14 cellular contexts compared by ENCODE assay signal in the genomic region with DNA sequence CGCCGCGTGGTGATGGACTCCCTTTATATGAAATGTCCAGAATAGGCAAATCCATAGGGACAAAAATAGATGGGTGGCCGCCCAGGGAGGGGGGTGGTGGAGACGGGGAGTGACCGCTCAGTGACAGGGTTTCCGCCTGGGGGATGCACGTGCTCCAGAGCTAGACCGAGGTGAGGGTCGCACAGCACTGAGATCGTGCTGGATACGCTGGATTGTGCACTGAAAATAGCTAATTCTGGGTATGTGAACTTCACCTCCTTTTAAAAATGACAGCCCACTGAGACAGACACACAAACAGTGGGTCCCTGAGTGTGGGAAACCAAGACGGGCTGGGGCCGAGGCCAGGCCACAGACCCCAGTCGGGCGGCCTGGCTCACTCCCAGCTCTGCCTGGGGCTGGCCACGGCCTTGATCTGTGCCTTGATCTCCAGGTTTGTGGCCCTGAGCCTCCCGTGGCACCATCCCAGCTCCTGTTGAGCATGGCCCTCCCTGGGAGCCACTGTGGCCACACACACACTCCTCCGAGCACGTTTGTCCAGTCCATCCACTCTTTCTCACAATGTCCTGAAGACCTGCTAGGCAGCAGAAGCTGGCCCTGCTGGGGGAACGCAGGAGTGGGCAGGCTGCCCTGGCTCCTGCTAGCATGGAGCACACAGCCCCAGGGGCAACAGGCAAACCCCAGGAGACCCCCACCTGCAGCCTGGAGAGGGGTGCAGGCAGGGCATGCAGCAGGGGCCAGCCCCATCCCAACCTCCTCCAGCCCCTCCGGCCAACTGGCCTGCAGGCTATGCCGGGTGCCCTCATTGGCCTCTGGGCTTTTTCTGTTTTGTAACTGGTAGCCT. TPM values are rescaled to one million over a fixed set of nuclear protein-coding genes. Genes with fewer than 3 reads are reported as not detected.
DNase-seq lines count a peak whose midpoint lies in the region; ATAC-seq, FAIRE-seq and TF ChIP-seq lines count a peak whose summit lies in the region.
"Had no signal": no experiment of that assay in that cellular context is flagged by ENCODE, and none has a peak within 500 bp of the region (broad histone marks: within the 10 kb centered on the region; RNA-seq: fewer than 3 reads in every experiment).

No MANE protein-coding gene starts in this region.

- ATAC-seq in A549 (no peak), HG02840 (IDR thresholded peaks at IDR 0.05; ENCODE audit: low FRiP score, unreplicated experiment) (no peak), GM18511 (IDR thresholded peaks at IDR 0.05; ENCODE audit: unreplicated experiment) (no peak), HG02588 (IDR thresholded peaks at IDR 0.05; ENCODE audit: unreplicated experiment) (no peak)
- ATAC-seq: GM12878 had no signal

- H3K9ac ChIP-seq in H1 (replicated peaks in 1 of 4; ENCODE audit: extremely low read depth in 1 of 4, low read depth in 3 of 4, low read length in 3 of 4) (no peak overlapping the region), neuronal stem cell (ENCODE audit: low read depth, low read length, poor library complexity) (no peak overlapping the region)

- H3K9me3 ChIP-seq in A549, result no peaks in the 10 kb centered on the region
- H3K9me3 ChIP-seq in Caco-2, result no peaks in the 10 kb centered on the region
- no peaks in the 10 kb centered on the region for H3K9me3 ChIP-seq in H1 (ENCODE audit: insufficient read depth in 2 of 2, low read depth in 1 of 2, low read length in 1 of 2)
- H3K9me3 ChIP-seq in neuronal stem cell (replicated peaks in 1 of 2; ENCODE audit: control insufficient read depth in 2 of 2, insufficient read depth in 1 of 2, low read depth in 1 of 2, low read length in 2 of 2), result no peaks in the 10 kb centered on the region

- peak overlapping the region; percentile 75 for H3K27ac Mint-ChIP-seq in Caco-2 (ENCODE audit: unreplicated experiment)
- H3K27ac Mint-ChIP-seq: memory B cell had no signal

- H2BK15ac ChIP-seq in H1 (ENCODE audit: low read length) (no peak overlapping the region), neuronal stem cell (ENCODE audit: low read length) (peak overlapping the region; percentile 98)

- peaks cover 49% of the 10 kb centered on the region for H3K4me1 Mint-ChIP-seq in Caco-2 (ENCODE audit: low read depth, unreplicated experiment)

- H2BK20ac ChIP-seq in H1 (ENCODE audit: low read length), result no peak overlapping the region

- H3K27ac ChIP-seq in A549 (peak overlapping the region; percentile 38 to 61; a peak in 4 of 6 replicates), H1 (ENCODE audit: low read depth, low read length) (no peak overlapping the region), neuronal stem cell (replicated peaks; ENCODE audit: low read length) (no peak overlapping the region)

- DNase-seq in A549 (ENCODE audit: low read depth in 1 of 2, low spot score in 1 of 2), result no peak
- DNase-seq in Caco-2, result peak in 1 of 2 experiments; percentile 34
- DNase-seq in H1 (ENCODE audit: low read depth in 1 of 2, low spot score in 2 of 2), result peak in 1 of 2 experiments; percentile 46
- no peak for DNase-seq in neuronal stem cell (ENCODE audit: low spot score)
- DNase-seq in kidney glomerular epithelial cell (lab: John Stamatoyannopoulos, UW), result no peak
- DNase-seq: C1 segment of cervical spinal cord, SHP77 treated with DMSO at 0.1 percent for 48 hours had no signal

- H3K9me3 Mint-ChIP-seq in Caco-2 (ENCODE audit: unreplicated experiment), result no peaks in the 10 kb centered on the region
- H3K9me3 Mint-ChIP-seq: memory B cell had no signal

- no peak overlapping the region for H3K4me3 Mint-ChIP-seq in Caco-2 (ENCODE audit: unreplicated experiment)
- H3K4me3 Mint-ChIP-seq: memory B cell had no signal

- H3K4ac ChIP-seq in H1 (replicated peaks; ENCODE audit: insufficient read length, low read depth, low read length) (no peak overlapping the region), neuronal stem cell (ENCODE audit: low read length) (peak overlapping the region; percentile 86)

- H2AFZ ChIP-seq in H1 (ENCODE audit: low read length) (no peak overlapping the region), neuronal stem cell (ENCODE audit: low read length) (peak overlapping the region; percentile 81)

- no peaks in the 10 kb centered on the region for H3K79me2 ChIP-seq in H1 (ENCODE audit: control insufficient read depth in 1 of 2, insufficient read depth in 2 of 2, low read length in 2 of 2)

- H4K91ac ChIP-seq in H1 (replicated peaks; ENCODE audit: insufficient read length, low read length), result peak overlapping the region; percentile 5
- peak overlapping the region; percentile 87 for H4K91ac ChIP-seq in neuronal stem cell (ENCODE audit: low read depth, low read length, poor library complexity)

- no peak for TF ChIP-seq RAD21 in A549 (conservative IDR thresholded peaks at IDR 0.05 in 1 of 2, IDR thresholded peaks at IDR 0.05 in 1 of 2)
- no peak for TF ChIP-seq RAD21 in H1 (IDR thresholded peaks at IDR 0.05 in 1 of 2, conservative IDR thresholded peaks at IDR 0.05 in 1 of 2; ENCODE audit: low read depth in 2 of 2, low read length in 2 of 2)

- no peak overlapping the region for H3K4me2 ChIP-seq in A549
- H3K4me2 ChIP-seq in H1 (ENCODE audit: insufficient read depth in 1 of 2, low read depth in 2 of 2, low read length in 2 of 2), result no peak overlapping the region
- H3K4me2 ChIP-seq in neuronal stem cell (ENCODE audit: insufficient read depth, low read length, poor library complexity, severe bottlenecking), result no peak overlapping the region

- peaks cover 3% of the 10 kb centered on the region; the same call in 1 of the 2 replicates for H3K23me2 ChIP-seq in H1 (ENCODE audit: low read depth, low read length)

- no peak overlapping the region for H4K8ac ChIP-seq in H1 (ENCODE audit: extremely low read depth, insufficient read depth, low read length)
- no peak overlapping the region for H4K8ac ChIP-seq in neuronal stem cell (ENCODE audit: low read depth, low read length)

- H3K79me1 ChIP-seq in H1 (ENCODE audit: low read depth, low read length) (no peaks in the 10 kb centered on the region; the same call in 1 of the 2 replicates), neuronal stem cell (ENCODE audit: low read depth, low read length) (no peaks in the 10 kb centered on the region)

- TF ChIP-seq POLR2A in A549 (IDR thresholded peaks at IDR 0.05; ENCODE audit: low read length), result no peak
- no peak for TF ChIP-seq POLR2A in H1 (IDR thresholded peaks at IDR 0.05; ENCODE audit: control extremely low read depth in 1 of 2, low read depth in 2 of 2, low read length in 2 of 2)

- peak overlapping the region; percentile 60; the same call in 1 of the 2 replicates for H2BK12ac ChIP-seq in H1 (ENCODE audit: low read depth, low read length)
- peak overlapping the region; percentile 95 for H2BK12ac ChIP-seq in neuronal stem cell (ENCODE audit: low read length)

- H3K36me3 Mint-ChIP-seq in Caco-2 (ENCODE audit: insufficient read depth, unreplicated experiment), result peaks cover 28% of the 10 kb centered on the region
- H3K36me3 Mint-ChIP-seq: memory B cell had no signal

- H2BK5ac ChIP-seq in H1 (ENCODE audit: low read depth, low read length), result no peak overlapping the region
- no peak overlapping the region for H2BK5ac ChIP-seq in neuronal stem cell (ENCODE audit: low read length)

- FAIRE-seq in A549 (lab: Jason Lieb, UNC) (no peak), H1 (lab: Jason Lieb, UNC) (no peak)
- FAIRE-seq: GM12878, TTC549 had no signal

- CTCF ChIA-PET in A549 (lab: Yijun Ruan, JAX), result interaction anchor here (0.9 to 1.7 kb wide), 4 partner anchors 14 to 319 kb away, joined by 3 to 5 read pairs (median 4); no protein-coding TSS in a partner anchor
- CTCF ChIA-PET in Caco-2 (lab: Charles Lee), result interaction anchor here (1.7 to 3.7 kb wide), 3 partner anchors 14 to 91 kb away, joined by 5 to 27 read pairs (median 7); no protein-coding TSS in a partner anchor
- CTCF ChIA-PET in H1 (lab: Charles Lee; ENCODE audit: partially characterized antibody), result interaction anchor here (0.8 to 3.2 kb wide), 2 partner anchors 81 to 93 kb away, joined by 3 to 14 read pairs; no protein-coding TSS in a partner anchor

- H3K27me3 ChIP-seq in Caco-2 (replicated peaks; ENCODE audit: control insufficient read depth, insufficient read depth, low read length) (no peaks in the 10 kb centered on the region), H1 (replicated peaks in 1 of 4; ENCODE audit: control insufficient read depth in 3 of 4, extremely low read depth in 1 of 4, insufficient read depth in 3 of 4, low read length in 3 of 4) (peaks cover 0 to 25% (median 6%) of the 10 kb centered on the region in 4 experiments; a peak in 4 of 7 replicates), neuronal stem cell (ENCODE audit: control insufficient read depth in 3 of 3, insufficient read depth in 3 of 3, low read depth in 1 of 3, low read length in 3 of 3) (no peaks in the 10 kb centered on the region)

- no peak overlapping the region for H3K23ac ChIP-seq in H1 (ENCODE audit: insufficient read length)
- no peak overlapping the region for H3K23ac ChIP-seq in neuronal stem cell (ENCODE audit: low read depth, low read length, poor library complexity)

- 83% methylated on average over 22 of the region's 23 CpGs for WGBS in A549 (ENCODE audit: missing lambda C conversion rate)
- WGBS in H1 (ENCODE audit: extremely low coverage in 1 of 2, insufficient coverage in 1 of 2, insufficient read length in 1 of 2, insufficient replicate concordance in 2 of 2, low coverage in 1 of 2, low lambda C conversion rate in 2 of 2, missing lambda C conversion rate in 1 of 2), 2 experiments, result 89% methylated on average over 19 of the region's 23 CpGs; no CpG with 5 or more reads in 1 of the 2 experiments
- no CpG with 5 or more reads among the region's 23 CpGs for WGBS in neuronal stem cell (ENCODE audit: extremely low coverage in 2 of 2, insufficient read length in 2 of 2, insufficient replicate concordance in 1 of 2), 2 donors

- no peak overlapping the region for H3K56ac ChIP-seq in H1 (replicated peaks; ENCODE audit: insufficient read length, low read depth, low read length)

- POLR2A ChIA-PET in A549 (lab: Yijun Ruan, JAX) (no interaction called here), Caco-2 (lab: Charles Lee) (interaction anchor here (0.8 to 1.1 kb wide), 2 partner anchors 8 to 10 kb away, joined by 3 to 6 read pairs; no protein-coding TSS in a partner anchor), H1 (lab: Charles Lee; ENCODE audit: partially characterized antibody) (interaction anchor here (0.7 kb wide), 1 partner anchor 11 kb away, joined by 3 read pairs; no protein-coding TSS in a partner anchor)

- intact Hi-C loops in Caco-2 (cut with micrococcal nuclease; ENCODE audit: unreplicated experiment), result no loop called here

- no TSS peak for BruUV-seq in Caco-2 (replicated peaks; lab: Mats Ljungman, UMichigan)

- H4K5ac ChIP-seq in H1 (ENCODE audit: insufficient read length, low read depth, low read length), result no peak overlapping the region

- TF ChIP-seq EP300 in A549 (IDR thresholded peaks at IDR 0.05), result no peak
- no peak for TF ChIP-seq EP300 in H1 (IDR thresholded peaks at IDR 0.05; ENCODE audit: borderline replicate concordance in 1 of 2, low read depth in 2 of 2, low read length in 2 of 2)

- H3K18ac ChIP-seq in H1 (ENCODE audit: extremely low read depth, low read length), result peak overlapping the region; percentile 7; the same call in 1 of the 2 replicates
- H3K18ac ChIP-seq in neuronal stem cell (ENCODE audit: low read length), result peak overlapping the region; percentile 93

- H3K4me1 ChIP-seq in A549, result peaks cover 31% of the 10 kb centered on the region
- peaks cover 86% of the 10 kb centered on the region for H3K4me1 ChIP-seq in Caco-2
- H3K4me1 ChIP-seq in H1 (replicated peaks in 1 of 4; ENCODE audit: control insufficient read depth in 3 of 4, insufficient read depth in 4 of 4, low read length in 3 of 4), result peaks cover 5 to 14% (median 12%) of the 10 kb centered on the region in 4 experiments
- H3K4me1 ChIP-seq in neuronal stem cell (ENCODE audit: control insufficient read depth in 2 of 2, insufficient read depth in 1 of 2, low read depth in 1 of 2, low read length in 2 of 2), result peaks cover 18 to 30% of the 10 kb centered on the region in 2 donors

- no peaks in the 10 kb centered on the region for H3K36me3 ChIP-seq in Caco-2 (ENCODE audit: control insufficient read depth, insufficient read depth, low read length)
- no peaks in the 10 kb centered on the region for H3K36me3 ChIP-seq in H1 (ENCODE audit: control insufficient read depth in 2 of 4, insufficient read depth in 4 of 4, low read length in 3 of 4)
- no peaks in the 10 kb centered on the region for H3K36me3 ChIP-seq in neuronal stem cell (replicated peaks in 1 of 2; ENCODE audit: control insufficient read depth in 2 of 2, insufficient read depth in 2 of 2, low read length in 2 of 2)

- peaks cover 0 to 4% of the 10 kb centered on the region in 2 experiments for H4K20me1 ChIP-seq in H1 (replicated peaks in 1 of 2; ENCODE audit: control insufficient read depth in 1 of 2, insufficient read depth in 2 of 2, low read length in 2 of 2)

- no peak overlapping the region for H2BK120ac ChIP-seq in H1 (replicated peaks; ENCODE audit: low read depth, low read length)
- peak overlapping the region; percentile 96 for H2BK120ac ChIP-seq in neuronal stem cell (ENCODE audit: low read depth, low read length)

- H3K4me3 ChIP-seq in A549 (no peak overlapping the region), Caco-2 (ENCODE audit: low read depth, low read length) (no peak overlapping the region), H1 (ENCODE audit: extremely low read depth in 1 of 4, insufficient read depth in 2 of 4, low read depth in 3 of 4, low read length in 4 of 4) (no peak overlapping the region), neuronal stem cell (ENCODE audit: low read length in 2 of 2) (no peak overlapping the region)
- H3K4me3 ChIP-seq: GM12878 had no signal

- no peak overlapping the region for H3K14ac ChIP-seq in H1 (ENCODE audit: insufficient read length)
- H3K14ac ChIP-seq in neuronal stem cell (ENCODE audit: low read length), result peak overlapping the region; percentile 25

- H3K27me3 Mint-ChIP-seq in Caco-2 (ENCODE audit: insufficient read depth, unreplicated experiment), result no peaks in the 10 kb centered on the region

- TF ChIP-seq CTCF in A549 (IDR thresholded peaks at IDR 0.05) (no peak), Caco-2 (IDR thresholded peaks at IDR 0.05; ENCODE audit: insufficient read depth in 1 of 2, low read depth in 1 of 2, low read length in 1 of 2, severe bottlenecking in 1 of 2, unreplicated experiment in 1 of 2) (no peak), H1 (IDR thresholded peaks at IDR 0.05; ENCODE audit: control extremely low read depth in 1 of 3, insufficient read depth in 1 of 3, low read depth in 1 of 3, low read length in 3 of 3) (no peak)

- H2AK5ac ChIP-seq in H1 (ENCODE audit: low read depth, low read length) (0 out of 2 replicates have a peak overlapping the region, but pooled peaks have one; percentile 24), neuronal stem cell (ENCODE audit: low read depth, low read length) (peak overlapping the region; percentile 82)

RNA-seq across cellular contexts. Expression of gene TH, which starts 41.0 kb away (rescaled TPM):
- polyA plus RNA-seq in A549 (2011; rRNA removed), result not detected in 2 replicates
- polyA plus RNA-seq in A549 (2012; cell fraction: cytosol; rRNA removed), result 0.04 TPM in 2 replicates
- polyA plus RNA-seq in A549 (2012; cell fraction: nucleus; rRNA removed), result 0.05 and 0.06 TPM in 2 replicates
- not detected in 3 replicates for polyA plus RNA-seq in A549 (2017; fragmentation: RNase III; extraction: RNeasy Plus Mini Kit Qiagen cat#74134 plus additional on column Dnase treatment)
- 0.15 TPM in 1 of 2 replicates, not detected in the other for polyA minus RNA-seq in A549 (2011; rRNA and poly(A)+ RNA removed)
- total RNA-seq in Caco-2 (2022), result not detected in 2 replicates
- total RNA-seq in H1 (2021; fragmentation: NEBNext Ultra II Directional; extraction: Animal tissue kit (Norgen Biotek cat#: 25700)), result not detected in 2 replicates
- polyA plus RNA-seq in H1 (2011; rRNA removed), result 0.09 and 0.16 TPM in 2 replicates
- polyA plus RNA-seq in H1 (2011; cell fraction: cytosol; rRNA removed), result 0.09 TPM
- 0.11 TPM for polyA plus RNA-seq in H1 (2011; cell fraction: nucleus; rRNA removed)
- polyA plus RNA-seq in H1 (2012, experiment 1 of 2), result 0.11 TPM in 1 of 4 replicates, not detected in the others
- polyA plus RNA-seq in H1 (2012, experiment 2 of 2), result not detected
- polyA plus RNA-seq in H1 (2013, experiment 1 of 2), result not detected
- not detected for polyA plus RNA-seq in H1 (2013, experiment 2 of 2)
- not detected in 2 replicates for polyA minus RNA-seq in H1 (2011; rRNA and poly(A)+ RNA removed)
- polyA minus RNA-seq in H1 (2011; cell fraction: cytosol; rRNA and poly(A)+ RNA removed), result not detected
- not detected for polyA minus RNA-seq in H1 (2011; cell fraction: nucleus; rRNA and poly(A)+ RNA removed)
- polyA plus RNA-seq in neuronal stem cell (2013, experiment 1 of 2), result 1.0 TPM
- 0.82 TPM for polyA plus RNA-seq in neuronal stem cell (2013, experiment 2 of 2)
- total RNA-seq: GM12878 had no signal
- polyA plus RNA-seq: fibroblast of lung, GM12878 had no signal

RNA-seq across cellular contexts. Expression of gene INS, which starts 51.6 kb away (rescaled TPM):
- polyA plus RNA-seq in A549 (2011; rRNA removed) (not detected in 2 replicates), A549 (2017; fragmentation: RNase III; extraction: RNeasy Plus Mini Kit Qiagen cat#74134 plus additional on column Dnase treatment) (not detected in 3 replicates), H1 (2011; rRNA removed) (not detected in 2 replicates)
- polyA plus RNA-seq in A549 (2012; cell fraction: cytosol; rRNA removed), result not detected in 2 replicates
- not detected in 2 replicates for polyA plus RNA-seq in A549 (2012; cell fraction: nucleus; rRNA removed)
- not detected in 2 replicates for polyA minus RNA-seq in A549 (2011; rRNA and poly(A)+ RNA removed)
- not detected in 2 replicates for total RNA-seq in Caco-2 (2022)
- not detected in 2 replicates for total RNA-seq in H1 (2021; fragmentation: NEBNext Ultra II Directional; extraction: Animal tissue kit (Norgen Biotek cat#: 25700))
- not detected for polyA plus RNA-seq in H1 (2011; cell fraction: cytosol; rRNA removed)
- not detected for polyA plus RNA-seq in H1 (2011; cell fraction: nucleus; rRNA removed)
- polyA plus RNA-seq in H1 (2012, experiment 1 of 2), result not detected in 4 replicates
- polyA plus RNA-seq in H1 (2012, experiment 2 of 2), result not detected
- polyA plus RNA-seq in H1 (2013, experiment 1 of 2), result not detected
- not detected for polyA plus RNA-seq in H1 (2013, experiment 2 of 2)
- polyA minus RNA-seq in H1 (2011; rRNA and poly(A)+ RNA removed), result not detected in 2 replicates
- not detected for polyA minus RNA-seq in H1 (2011; cell fraction: cytosol; rRNA and poly(A)+ RNA removed)
- not detected for polyA minus RNA-seq in H1 (2011; cell fraction: nucleus; rRNA and poly(A)+ RNA removed)
- not detected for polyA plus RNA-seq in neuronal stem cell (2013, experiment 1 of 2)
- not detected for polyA plus RNA-seq in neuronal stem cell (2013, experiment 2 of 2)
- total RNA-seq: fibroblast of lung, GM12878 had no signal
- polyA plus RNA-seq: fibroblast of lung, GM12878 had no signal

RNA-seq across cellular contexts. Expression of gene ASCL2, which starts 57.8 kb away (rescaled TPM):
- polyA plus RNA-seq in A549 (2011; rRNA removed), result not detected in 2 replicates
- polyA plus RNA-seq in A549 (2012; cell fraction: cytosol; rRNA removed), result 0.01 TPM in 1 of 2 replicates, not detected in the other
- not detected in 2 replicates for polyA plus RNA-seq in A549 (2012; cell fraction: nucleus; rRNA removed)
- not detected in 3 replicates for polyA plus RNA-seq in A549 (2017; fragmentation: RNase III; extraction: RNeasy Plus Mini Kit Qiagen cat#74134 plus additional on column Dnase treatment)
- not detected in 2 replicates for polyA minus RNA-seq in A549 (2011; rRNA and poly(A)+ RNA removed)
- total RNA-seq in Caco-2 (2022), result 26.6 and 32.5 TPM in 2 replicates
- total RNA-seq in H1 (2021; fragmentation: NEBNext Ultra II Directional; extraction: Animal tissue kit (Norgen Biotek cat#: 25700)), result 0.23 and 0.56 TPM in 2 replicates
- polyA plus RNA-seq in H1 (2011; rRNA removed), result 0.41 and 0.51 TPM in 2 replicates
- 0.34 TPM for polyA plus RNA-seq in H1 (2011; cell fraction: cytosol; rRNA removed)
- polyA plus RNA-seq in H1 (2011; cell fraction: nucleus; rRNA removed), result 0.34 TPM
- 0.15 to 0.42 TPM (median 0.37 TPM) in 3 of 4 replicates, not detected in the other for polyA plus RNA-seq in H1 (2012, experiment 1 of 2)
- 0.08 TPM for polyA plus RNA-seq in H1 (2012, experiment 2 of 2)
- 0.26 TPM for polyA plus RNA-seq in H1 (2013, experiment 1 of 2)
- polyA plus RNA-seq in H1 (2013, experiment 2 of 2), result 0.42 TPM
- 0.13 TPM in 1 of 2 replicates, not detected in the other for polyA minus RNA-seq in H1 (2011; rRNA and poly(A)+ RNA removed)
- polyA minus RNA-seq in H1 (2011; cell fraction: cytosol; rRNA and poly(A)+ RNA removed), result 0.59 TPM
- 0.40 TPM for polyA minus RNA-seq in H1 (2011; cell fraction: nucleus; rRNA and poly(A)+ RNA removed)
- polyA plus RNA-seq in neuronal stem cell (2013, experiment 1 of 2), result 0.07 TPM
- 0.06 TPM for polyA plus RNA-seq in neuronal stem cell (2013, experiment 2 of 2)
- total RNA-seq: fibroblast of lung, GM12878 had no signal
- polyA plus RNA-seq: fibroblast of lung, GM12878 had no signal

Comparison
In these comparisons a context has a peak if more than half of its experiments do, and no peak if none do; other contexts are left out.
1. H3K27ac ChIP-seq: peak in A549 (2 of 2); none in H1 (single experiment) and neuronal stem cell (single experiment).
2. RNA of gene ASCL2, which starts 57.8 kb away (total RNA-seq): 26.6 to 32.5 TPM in Caco-2; 0.23 to 0.56 TPM in H1; every median in the first group is over 10 times any median in the second.